In the genomic region with DNA sequence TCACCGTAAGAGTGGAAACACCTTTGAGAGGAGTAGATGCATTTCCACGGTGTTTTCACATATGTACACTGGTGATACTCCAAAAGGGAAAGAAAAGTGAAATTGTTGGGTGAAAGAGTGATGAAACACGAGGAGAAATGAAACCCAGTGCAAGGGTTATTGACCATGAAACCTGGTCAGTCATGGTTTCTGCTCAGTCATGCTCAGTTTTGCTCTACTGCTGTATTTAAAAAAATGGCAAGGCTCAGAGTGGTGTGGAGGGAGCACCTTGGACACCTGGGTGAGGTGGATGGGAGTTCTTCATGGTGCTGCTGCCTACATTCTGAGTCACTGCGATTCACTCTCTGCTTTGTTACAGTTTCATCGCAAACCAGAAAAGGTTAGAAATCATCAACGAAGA, we compare ENCODE assay signal across 10 cellular contexts. TPM values are rescaled to one million over a fixed set of nuclear protein-coding genes. Genes with fewer than 3 reads are reported as not detected.
DNase-seq lines count a peak whose midpoint lies in the region; ATAC-seq and TF ChIP-seq lines count a peak whose summit lies in the region.
"Had no signal": no experiment of that assay in that cellular context is flagged by ENCODE, and none has a peak within 500 bp of the region (broad histone marks: within the 10 kb centered on the region; RNA-seq: fewer than 3 reads in every experiment).

No MANE protein-coding gene starts in this region.

- ATAC-seq in GM19468 (IDR thresholded peaks at IDR 0.05; ENCODE audit: extremely low read depth, unreplicated experiment) (peak; percentile 78), HG02981 (IDR thresholded peaks at IDR 0.05; ENCODE audit: unreplicated experiment) (peak; percentile 88)
- ATAC-seq in activated T-helper 17 cell treated with anti-CD3 and anti-CD28 coated beads, Interleukin-2, amount 50 U/mL, for 72 hours (replicated peaks), result peak; percentile 87
- no peak for ATAC-seq in activated CD4-positive, alpha-beta T cell treated with anti-CD3 and anti-CD28 coated beads for 36 hours
- ATAC-seq: K562 had no signal

- H3K79me2 ChIP-seq in Karpas-422 (ENCODE audit: low read length), result no peaks in the 10 kb centered on the region

- TF ChIP-seq POLR2A in GM15510 (IDR thresholded peaks at IDR 0.05; ENCODE audit: borderline replicate concordance, extremely low read depth, insufficient read length), result peak; percentile 15

- POLR2A ChIA-PET in activated CD4-positive, alpha-beta T cell treated with anti-CD3 and anti-CD28 coated beads for 36 hours (lab: Charles Lee), result no interaction called here

- intact Hi-C loops in activated CD4-positive, alpha-beta T cell treated with anti-CD3 and anti-CD28 coated beads for 36 hours (cut with DNase I, micrococcal nuclease), result no loop called here

- peak overlapping the region; percentile 10 for H3K4me3 Mint-ChIP-seq in activated T-helper 17 cell treated with anti-CD3 and anti-CD28 coated beads, Interleukin-2, amount 50 U/mL, for 72 hours
- no peak overlapping the region for H3K4me3 Mint-ChIP-seq in activated CD4-positive, alpha-beta T cell treated with anti-CD3 and anti-CD28 coated beads for 36 hours
- H3K4me3 Mint-ChIP-seq: T-helper 1 cell treated with Interleukin-12 subunit alpha and Interleukin-12 subunit beta and Interleukin-4 antibody, amounts not matched to agents 30 μg/mL and 1 μg/mL, for 36 hours had no signal

- H3K36me3 Mint-ChIP-seq in activated T-helper 17 cell treated with anti-CD3 and anti-CD28 coated beads, Interleukin-2, amount 50 U/mL, for 72 hours (ENCODE audit: low read depth), result peaks cover 6% of the 10 kb centered on the region
- no peaks in the 10 kb centered on the region for H3K36me3 Mint-ChIP-seq in activated CD4-positive, alpha-beta T cell treated with anti-CD3 and anti-CD28 coated beads for 36 hours (ENCODE audit: low read depth)

- no peak overlapping the region for H3K4me3 ChIP-seq in Karpas-422 (ENCODE audit: low read length)
- H3K4me3 ChIP-seq: K562 had no signal

- H4K20me1 ChIP-seq in Karpas-422 (ENCODE audit: insufficient read depth, low read depth, low read length), result no peaks in the 10 kb centered on the region

- no peaks in the 10 kb centered on the region for H3K9me3 ChIP-seq in Karpas-422 (ENCODE audit: low read length)

- H3K27me3 Mint-ChIP-seq in activated T-helper 17 cell treated with anti-CD3 and anti-CD28 coated beads, Interleukin-2, amount 50 U/mL, for 72 hours, result no peaks in the 10 kb centered on the region
- peaks cover 6% of the 10 kb centered on the region for H3K27me3 Mint-ChIP-seq in activated CD4-positive, alpha-beta T cell treated with anti-CD3 and anti-CD28 coated beads for 36 hours

- H2AFZ ChIP-seq in Karpas-422 (ENCODE audit: low read length), result no peak overlapping the region

- H3K27ac ChIP-seq in Karpas-422 (ENCODE audit: low read length), result no peak overlapping the region

- peaks cover 7% of the 10 kb centered on the region for H3K4me1 Mint-ChIP-seq in activated T-helper 17 cell treated with anti-CD3 and anti-CD28 coated beads, Interleukin-2, amount 50 U/mL, for 72 hours
- H3K4me1 Mint-ChIP-seq in activated CD4-positive, alpha-beta T cell treated with anti-CD3 and anti-CD28 coated beads for 36 hours, result peaks cover 2% of the 10 kb centered on the region

- DNase-seq in T-helper 2 cell (no peak), Karpas-422 (no peak)
- DNase-seq in activated CD4-positive, alpha-beta T cell treated with anti-CD3 and anti-CD28 coated beads for 36 hours, result no peak
- DNase-seq in activated CD4-positive, alpha-beta T cell treated with anti-CD3 and anti-CD28 coated beads, Interleukin-2, amount 50 U/mL, for 4 hours, result no peak

- CTCF ChIA-PET in activated CD4-positive, alpha-beta T cell treated with anti-CD3 and anti-CD28 coated beads for 36 hours (lab: Charles Lee), result interaction anchor here (0.6 kb wide), 1 partner anchor 723 kb away, joined by 3 read pairs; no protein-coding TSS in a partner anchor

- H3K9ac ChIP-seq in Karpas-422 (ENCODE audit: low read length), result no peak overlapping the region

- no peaks in the 10 kb centered on the region for H3K9me2 ChIP-seq in Karpas-422 (replicated peaks; ENCODE audit: insufficient read depth, low read length)

- H3K4me2 ChIP-seq in Karpas-422 (ENCODE audit: low read depth, low read length, poor library complexity, severe bottlenecking), result no peak overlapping the region

- H3K4me1 ChIP-seq in Karpas-422 (ENCODE audit: low read length), result no peaks in the 10 kb centered on the region

- H3K36me3 ChIP-seq in Karpas-422 (ENCODE audit: insufficient read depth, low read length), result no peaks in the 10 kb centered on the region

- peak overlapping the region; percentile 45 for H3K27ac Mint-ChIP-seq in activated T-helper 17 cell treated with anti-CD3 and anti-CD28 coated beads, Interleukin-2, amount 50 U/mL, for 72 hours
- no peak overlapping the region for H3K27ac Mint-ChIP-seq in activated CD4-positive, alpha-beta T cell treated with anti-CD3 and anti-CD28 coated beads for 36 hours
- H3K27ac Mint-ChIP-seq: T-helper 1 cell treated with Interleukin-12 subunit alpha and Interleukin-12 subunit beta and Interleukin-4 antibody, amounts not matched to agents 30 μg/mL and 1 μg/mL, for 36 hours had no signal

- no peaks in the 10 kb centered on the region for H3K9me3 Mint-ChIP-seq in activated T-helper 17 cell treated with anti-CD3 and anti-CD28 coated beads, Interleukin-2, amount 50 U/mL, for 72 hours
- no peaks in the 10 kb centered on the region for H3K9me3 Mint-ChIP-seq in activated CD4-positive, alpha-beta T cell treated with anti-CD3 and anti-CD28 coated beads for 36 hours (ENCODE audit: low read depth)
- H3K9me3 Mint-ChIP-seq: T-helper 1 cell treated with Interleukin-12 subunit alpha and Interleukin-12 subunit beta and Interleukin-4 antibody, amounts not matched to agents 30 μg/mL and 1 μg/mL, for 36 hours had no signal

- H3K27me3 ChIP-seq in Karpas-422 (ENCODE audit: low read length), result no peaks in the 10 kb centered on the region

RNA-seq across cellular contexts. Expression of a gene that starts 32.3 kb away (rescaled TPM):
- total RNA-seq in activated T-helper 17 cell treated with anti-CD3 and anti-CD28 coated beads, Interleukin-2, amount 50 U/mL, for 72 hours, result 1 to 10 TPM; 9.6 to 9.9 TPM
- total RNA-seq in activated CD4-positive, alpha-beta T cell treated with anti-CD3 and anti-CD28 coated beads for 36 hours, result 1 to 10 TPM; 1.8 TPM
- total RNA-seq in Karpas-422 (2014; rRNA removed; shearing (Covaris generic); ENCODE audit: low replicate concordance), result not detected in 2 replicates
- total RNA-seq: K562 had no signal
